In genomic region chr3:191236635-191237034, GRCh38 we compare ENCODE assay signal across 20 cellular contexts. TPM values are rescaled to one million over a fixed set of nuclear protein-coding genes. Genes with fewer than 3 reads are reported as not detected.
DNase-seq lines count a peak whose midpoint lies in the region; ATAC-seq and TF ChIP-seq lines count a peak whose summit lies in the region.
"Had no signal": no experiment of that assay in that cellular context is flagged by ENCODE, and none has a peak within 500 bp of the region (broad histone marks: within the 10 kb centered on the region; RNA-seq: fewer than 3 reads in every experiment).

No MANE protein-coding gene starts in this region.

- H3K4me3 ChIP-seq in SJSA1 = no peak overlapping the region
- H3K4me3 ChIP-seq in epithelial cell of esophagus (ENCODE audit: low read length) = no peak overlapping the region
- H3K4me3 ChIP-seq in osteoblast (ENCODE audit: insufficient read depth, low read length) = no peak overlapping the region
- H3K4me3 ChIP-seq: dorsolateral prefrontal cortex, sigmoid colon had no signal

- no peaks in the 10 kb centered on the region for H3K79me2 ChIP-seq in osteoblast (ENCODE audit: insufficient read depth, low read length)

- no peak for ATAC-seq in GM21515 (IDR thresholded peaks at IDR 0.05; ENCODE audit: unreplicated experiment)

- H3K4me1 Mint-ChIP-seq in endothelial cell (ENCODE audit: unreplicated experiment) (peaks cover 2% of the 10 kb centered on the region), MCF 10A (ENCODE audit: insufficient read depth, unreplicated experiment) (peaks cover 13% of the 10 kb centered on the region)

- H3K36me3 ChIP-seq in SJSA1 (no peaks in the 10 kb centered on the region), osteoblast (ENCODE audit: insufficient read depth, low read length) (no peaks in the 10 kb centered on the region)
- H3K36me3 ChIP-seq: sigmoid colon had no signal

- H3K27me3 ChIP-seq in SJSA1 (replicated peaks) (no peaks in the 10 kb centered on the region), osteoblast (ENCODE audit: insufficient read depth, low read length) (no peaks in the 10 kb centered on the region)
- H3K27me3 ChIP-seq: dorsolateral prefrontal cortex, sigmoid colon had no signal

- intact Hi-C loops in MCF 10A (cut with micrococcal nuclease) = no loop called here

- no peaks in the 10 kb centered on the region for H4K20me1 ChIP-seq in osteoblast (ENCODE audit: insufficient read depth, low read length)

- H3K36me3 Mint-ChIP-seq in endothelial cell (ENCODE audit: low read depth, unreplicated experiment) = no peaks in the 10 kb centered on the region
- no peaks in the 10 kb centered on the region for H3K36me3 Mint-ChIP-seq in MCF 10A (ENCODE audit: insufficient read depth, unreplicated experiment)

- peak overlapping the region; percentile 53; the same call in 1 of the 2 replicates for H3K27ac ChIP-seq in SJSA1
- H3K27ac ChIP-seq in osteoblast (ENCODE audit: low read depth, low read length) = peak overlapping the region; percentile 90
- H3K27ac ChIP-seq: dorsolateral prefrontal cortex, KMS-11, sigmoid colon had no signal

- H3K4me2 ChIP-seq in osteoblast (ENCODE audit: insufficient read depth, low read length) = peak overlapping the region; percentile 56
- H3K4me2 ChIP-seq: KMS-11 had no signal

- peak; percentile 65 for DNase-seq in ELR (ENCODE audit: low read depth)
- peak in 1 of 2 experiments; percentile 29 for DNase-seq in SJSA1 (ENCODE audit: low read depth in 1 of 2, low spot score in 2 of 2)
- DNase-seq in epithelial cell of esophagus (ENCODE audit: low read depth) = peak; percentile 51
- no peak for DNase-seq in osteoblast (ENCODE audit: insufficient read length, low spot score, missing footprints)
- DNase-seq in OCI-M1 (lab: John Stamatoyannopoulos, UW) = no peak
- no peak for DNase-seq in endothelial cell (ENCODE audit: low spot score)
- no peak for DNase-seq in MCF 10A (ENCODE audit: unreplicated experiment)
- DNase-seq: activated CD4-positive, alpha-beta T cell treated with anti-CD3 and anti-CD28 coated beads, Interleukin-2, amount 10 ng/mL, durations not matched to agents 7 days and 5 days; activated naive CD4-positive, alpha-beta T cell treated with anti-CD3 and anti-CD28 coated beads, Interleukin-2, amount 50 U/mL, for 16 hours; dorsolateral prefrontal cortex; GF-D8; GOT3; NCI-H1105; sigmoid colon; stimulated activated CD4-positive, alpha-beta T cell treated with anti-CD3 and anti-CD28 coated beads, Interleukin-4, amount 100 ng/mL, for 4 hours; stimulated activated CD8-positive, alpha-beta memory T cell treated with anti-CD3 and anti-CD28 coated beads, Interleukin-4, amount 100 ng/mL, for 48 hours had no signal

- TF ChIP-seq CTCF in epithelial cell of esophagus (IDR thresholded peaks at IDR 0.05; ENCODE audit: insufficient read depth, low read depth, low read length, missing control alignments) = no peak
- TF ChIP-seq CTCF in osteoblast (IDR thresholded peaks at IDR 0.05; ENCODE audit: extremely low read depth, low read depth, low read length) = no peak
- no peak for TF ChIP-seq CTCF in endothelial cell (IDR thresholded peaks at IDR 0.05; ENCODE audit: unreplicated experiment)
- no peak for TF ChIP-seq CTCF in MCF 10A (IDR thresholded peaks at IDR 0.05; ENCODE audit: unreplicated experiment)

- BruUV-seq in MCF 10A (replicated peaks; lab: Mats Ljungman, UMichigan) = no TSS peak

- H3K9me3 ChIP-seq in SJSA1 (replicated peaks) (no peaks in the 10 kb centered on the region), osteoblast (ENCODE audit: low read depth, low read length) (no peaks in the 10 kb centered on the region)
- H3K9me3 ChIP-seq: sigmoid colon had no signal

- CTCF ChIA-PET in MCF 10A (lab: Yijun Ruan, JAX) = no interaction called here

- no peaks in the 10 kb centered on the region for H3K27me3 Mint-ChIP-seq in endothelial cell (ENCODE audit: unreplicated experiment)
- H3K27me3 Mint-ChIP-seq in MCF 10A (ENCODE audit: insufficient read depth, unreplicated experiment) = no peaks in the 10 kb centered on the region

- no peak overlapping the region for H3K27ac Mint-ChIP-seq in endothelial cell (ENCODE audit: unreplicated experiment)
- no peak overlapping the region for H3K27ac Mint-ChIP-seq in MCF 10A (ENCODE audit: low read depth, unreplicated experiment)
- H3K27ac Mint-ChIP-seq: activated CD4-positive, alpha-beta T cell treated with anti-CD3 and anti-CD28 coated beads, Interleukin-2, amount 10 ng/mL, durations not matched to agents 7 days and 5 days had no signal

- H3K4me3 Mint-ChIP-seq in endothelial cell (ENCODE audit: unreplicated experiment) (no peak overlapping the region), MCF 10A (ENCODE audit: unreplicated experiment) (no peak overlapping the region)
- H3K4me3 Mint-ChIP-seq: activated CD4-positive, alpha-beta T cell treated with anti-CD3 and anti-CD28 coated beads, Interleukin-2, amount 10 ng/mL, durations not matched to agents 7 days and 5 days had no signal

- H3K9me3 Mint-ChIP-seq in endothelial cell (ENCODE audit: unreplicated experiment) = no peaks in the 10 kb centered on the region
- H3K9me3 Mint-ChIP-seq in MCF 10A (ENCODE audit: unreplicated experiment) = no peaks in the 10 kb centered on the region
- H3K9me3 Mint-ChIP-seq: activated CD4-positive, alpha-beta T cell treated with anti-CD3 and anti-CD28 coated beads, Interleukin-2, amount 10 ng/mL, durations not matched to agents 7 days and 5 days had no signal

- H2AFZ ChIP-seq in osteoblast (ENCODE audit: low read length) = peak overlapping the region; percentile 11

- H3K4me1 ChIP-seq in SJSA1 (replicated peaks) = peaks cover 40% of the 10 kb centered on the region
- H3K4me1 ChIP-seq in osteoblast (ENCODE audit: insufficient read depth, low read length) = peaks cover 53% of the 10 kb centered on the region

- POLR2A ChIA-PET in MCF 10A (lab: Yijun Ruan, JAX) = no interaction called here

RNA-seq across cellular contexts. Expression of gene OSTN, which starts 37.6 kb away (rescaled TPM):
- not detected in 2 replicates for total RNA-seq in SJSA1 (2014; rRNA removed; shearing (Covaris generic))
- total RNA-seq in osteoblast = under 0.01 TPM in 1 of 2 replicates, not detected in the other
- not detected for total RNA-seq in endothelial cell (ENCODE audit: unreplicated experiment)
- total RNA-seq in MCF 10A (2022) = not detected in 2 replicates
- total RNA-seq: activated CD4-positive, alpha-beta T cell treated with anti-CD3 and anti-CD28 coated beads, Interleukin-2, amount 10 ng/mL, durations not matched to agents 7 days and 5 days; liver; omental fat pad had no signal

Comparison
In these comparisons a context has a peak if more than half of its experiments do, and no peak if none do; other contexts are left out.
1. DNase-seq: peak in ELR (single experiment) and epithelial cell of esophagus (single experiment); none in osteoblast (single experiment), OCI-M1 (single experiment), endothelial cell (single experiment) and MCF 10A (single experiment).